ENCODE assay signal across 8 cellular contexts in genomic region chr22:29205260-29205597, GRCh38. TPM values are rescaled to one million over a fixed set of nuclear protein-coding genes. Genes with fewer than 3 reads are reported as not detected.
A peak's percentile ranks its signal among the peaks of the same experiment; 100 is the strongest.
DNase-seq lines count a peak whose midpoint lies in the region; ATAC-seq and TF ChIP-seq lines count a peak whose summit lies in the region.

No MANE protein-coding gene starts in this region.

- H3K27me3 ChIP-seq in Panc1 (ENCODE audit: control insufficient read depth, insufficient read depth, low read length), result no peaks in the 10 kb centered on the region; the same call in 1 of the 2 replicates

- POLR2A ChIA-PET in Panc1 (lab: Charles Lee), result no interaction called here

- intact Hi-C loops in Panc1 (cut with micrococcal nuclease; ENCODE audit: unreplicated experiment), result no loop called here

- peak overlapping the region; percentile 20 for H3K4me3 ChIP-seq in GM12864 (ENCODE audit: low read depth, low read length)
- peak overlapping the region; percentile 30 to 38; a peak in 3 of 4 replicates for H3K4me3 ChIP-seq in Panc1 (ENCODE audit: low read depth in 2 of 2, low read length in 2 of 2)
- peak overlapping the region; percentile 39 for H3K4me3 ChIP-seq in fibroblast of the aortic adventitia (ENCODE audit: low read depth, low read length)

- no peaks in the 10 kb centered on the region for H3K36me3 ChIP-seq in Panc1 (ENCODE audit: control insufficient read depth, insufficient read depth, low read length)

- ATAC-seq in Panc1 (no peak), GM21717 (IDR thresholded peaks at IDR 0.05; ENCODE audit: unreplicated experiment) (no peak), HG02678 (IDR thresholded peaks at IDR 0.05; ENCODE audit: unreplicated experiment) (no peak), GM19023 (IDR thresholded peaks at IDR 0.05; ENCODE audit: unreplicated experiment) (no peak)

- in situ Hi-C loops in Panc1 (cut with HindIII; ENCODE audit: low pct_unique_long_range_greater_than_20kb, low sequenced_read_pairs), result no loop called here

- TF ChIP-seq CTCF in GM12864 (IDR thresholded peaks at IDR 0.05; ENCODE audit: low read depth, low read length, missing control alignments) (no peak), Panc1 (IDR thresholded peaks at IDR 0.05) (no peak), fibroblast of the aortic adventitia (IDR thresholded peaks at IDR 0.05; ENCODE audit: insufficient read depth, low read length) (no peak)

- H3K27ac ChIP-seq in Panc1 (ENCODE audit: low read length), result no peak overlapping the region

- CTCF ChIA-PET in Panc1 (lab: Charles Lee), result no interaction called here

- DNase-seq in GM12864 (ENCODE audit: low read depth), result no peak
- no peak for DNase-seq in Panc1 (ENCODE audit: low read depth, low spot score)
- no peak for DNase-seq in fibroblast of the aortic adventitia (ENCODE audit: low read depth)
- peak; percentile 34 for DNase-seq in retina
- DNase-seq in NCI-H2171 treated with DMSO at 0.1 percent for 48 hours (lab: John Stamatoyannopoulos, UW), result no peak

- BruUV-seq in Panc1 (replicated peaks; lab: Mats Ljungman, UMichigan), result no TSS peak

- H3K4me1 ChIP-seq in Panc1 (ENCODE audit: control insufficient read depth, insufficient read depth, low read length), result peaks cover 3% of the 10 kb centered on the region; the same call in 1 of the 2 replicates

- H3K9me3 ChIP-seq in Panc1 (ENCODE audit: control insufficient read depth, insufficient read depth, low read depth, low read length), result no peaks in the 10 kb centered on the region

RNA-seq across cellular contexts. Expression of gene EMID1, which starts 0.5 kb away (rescaled TPM):
- total RNA-seq in Panc1 (2021; ENCODE audit: unreplicated experiment) (1.1 TPM), fibroblast of the aortic adventitia (ENCODE audit: low replicate concordance) (0.08 TPM in 1 of 2 replicates, not detected in the other)
- polyA plus RNA-seq in Panc1 (2012; ENCODE audit: insufficient read length), result 1.8 TPM
